In genomic region chr6:144093658-144094057, GRCh38 we compare ENCODE assay signal across 9 cellular contexts. TPM values are rescaled to one million over a fixed set of nuclear protein-coding genes. Genes with fewer than 3 reads are reported as not detected.
DNase-seq lines count a peak whose midpoint lies in the region; ATAC-seq and FAIRE-seq lines count a peak whose summit lies in the region.
"Had no signal": no experiment of that assay in that cellular context is flagged by ENCODE, and none has a peak within 500 bp of the region (broad histone marks: within the 10 kb centered on the region; RNA-seq: fewer than 3 reads in every experiment).

No MANE protein-coding gene starts in this region.

- H3K27ac Mint-ChIP-seq in stimulated activated naive CD8-positive, alpha-beta T cell treated with anti-CD3 and anti-CD28 coated beads, Interleukin-15, Interleukin-2, amounts not matched to agents 100 ng/mL and 50 ng/mL, for 24 hours = no peak overlapping the region
- H3K27ac Mint-ChIP-seq in activated CD4-positive, alpha-beta memory T cell treated with anti-CD3 and anti-CD28 coated beads for 36 hours = no peak overlapping the region
- peak overlapping the region in 2 of 6 donors; percentile 98 for H3K27ac Mint-ChIP-seq in immature natural killer cell

- intact Hi-C loops in activated CD4-positive, alpha-beta memory T cell treated with anti-CD3 and anti-CD28 coated beads for 36 hours (cut with micrococcal nuclease) = loop anchor here (2.0 kb wide), 3 partner anchors 153 to 251 kb away; no protein-coding TSS in a partner anchor

- no peaks in the 10 kb centered on the region for H3K9me3 Mint-ChIP-seq in stimulated activated naive CD8-positive, alpha-beta T cell treated with anti-CD3 and anti-CD28 coated beads, Interleukin-15, Interleukin-2, amounts not matched to agents 100 ng/mL and 50 ng/mL, for 24 hours
- no peaks in the 10 kb centered on the region for H3K9me3 Mint-ChIP-seq in activated CD4-positive, alpha-beta memory T cell treated with anti-CD3 and anti-CD28 coated beads for 36 hours
- no peaks in the 10 kb centered on the region for H3K9me3 Mint-ChIP-seq in immature natural killer cell

- no peak for FAIRE-seq in RCC 7860 (lab: Jason Lieb, UNC)

- peaks cover 31% of the 10 kb centered on the region for H3K4me1 Mint-ChIP-seq in stimulated activated naive CD8-positive, alpha-beta T cell treated with anti-CD3 and anti-CD28 coated beads, Interleukin-15, Interleukin-2, amounts not matched to agents 100 ng/mL and 50 ng/mL, for 24 hours (ENCODE audit: low read depth)
- peaks cover 25% of the 10 kb centered on the region for H3K4me1 Mint-ChIP-seq in activated CD4-positive, alpha-beta memory T cell treated with anti-CD3 and anti-CD28 coated beads for 36 hours (ENCODE audit: low read depth)
- H3K4me1 Mint-ChIP-seq in immature natural killer cell = peaks cover 28 to 35% of the 10 kb centered on the region in 2 donors

- POLR2A ChIA-PET in activated CD4-positive, alpha-beta memory T cell treated with anti-CD3 and anti-CD28 coated beads for 36 hours (lab: Charles Lee) = interaction anchor here (0.9 to 1.5 kb wide), 3 partner anchors 28 to 407 kb away, joined by 3 to 4 read pairs (median 3); partner anchors contain the start of gene LTV1

- peak overlapping the region; percentile 98 for H3K4me3 Mint-ChIP-seq in stimulated activated naive CD8-positive, alpha-beta T cell treated with anti-CD3 and anti-CD28 coated beads, Interleukin-15, Interleukin-2, amounts not matched to agents 100 ng/mL and 50 ng/mL, for 24 hours
- peak overlapping the region; percentile 93 for H3K4me3 Mint-ChIP-seq in activated CD4-positive, alpha-beta memory T cell treated with anti-CD3 and anti-CD28 coated beads for 36 hours
- peak overlapping the region in 4 of 5 donors; percentile 99 for H3K4me3 Mint-ChIP-seq in immature natural killer cell

- H3K36me3 Mint-ChIP-seq in stimulated activated naive CD8-positive, alpha-beta T cell treated with anti-CD3 and anti-CD28 coated beads, Interleukin-15, Interleukin-2, amounts not matched to agents 100 ng/mL and 50 ng/mL, for 24 hours (ENCODE audit: low read depth) = peaks cover 18% of the 10 kb centered on the region
- H3K36me3 Mint-ChIP-seq in activated CD4-positive, alpha-beta memory T cell treated with anti-CD3 and anti-CD28 coated beads for 36 hours = peaks cover 6% of the 10 kb centered on the region
- H3K36me3 Mint-ChIP-seq in immature natural killer cell = peaks cover 0 to 4% (median 0%) of the 10 kb centered on the region in 3 donors

- no peak for DNase-seq in stimulated activated naive CD8-positive, alpha-beta T cell treated with anti-CD3 and anti-CD28 coated beads, Interleukin-15, Interleukin-2, amounts not matched to agents 100 U/mL and 50 U/mL, for 24 hours
- no peak for DNase-seq in activated CD4-positive, alpha-beta memory T cell treated with anti-CD3 and anti-CD28 coated beads for 36 hours
- no peak for DNase-seq in immature natural killer cell
- DNase-seq in NCI-H526 (lab: John Stamatoyannopoulos, UW) = no peak
- no peak for DNase-seq in RCC 7860 (ENCODE audit: low spot score)
- no peak for DNase-seq in EL
- no peak for DNase-seq in stimulated activated naive CD4-positive, alpha-beta T cell (lab: John Stamatoyannopoulos, UW)
- DNase-seq: NCI-H1417 had no signal

- no peaks in the 10 kb centered on the region for H3K27me3 Mint-ChIP-seq in stimulated activated naive CD8-positive, alpha-beta T cell treated with anti-CD3 and anti-CD28 coated beads, Interleukin-15, Interleukin-2, amounts not matched to agents 100 ng/mL and 50 ng/mL, for 24 hours
- no peaks in the 10 kb centered on the region for H3K27me3 Mint-ChIP-seq in activated CD4-positive, alpha-beta memory T cell treated with anti-CD3 and anti-CD28 coated beads for 36 hours
- H3K27me3 Mint-ChIP-seq in immature natural killer cell (ENCODE audit: low read depth in 3 of 3) = peaks cover 9 to 13% (median 9%) of the 10 kb centered on the region in 3 donors

- no peak for ATAC-seq in stimulated activated naive CD8-positive, alpha-beta T cell treated with anti-CD3 and anti-CD28 coated beads, Interleukin-15, Interleukin-2, amounts not matched to agents 100 U/mL and 50 U/mL, for 24 hours

- CTCF ChIA-PET in activated CD4-positive, alpha-beta memory T cell treated with anti-CD3 and anti-CD28 coated beads for 36 hours (lab: Charles Lee) = interaction anchor here (0.9 to 3.9 kb wide), 4 partner anchors 11 to 518 kb away, joined by 3 to 23 read pairs (median 5); no protein-coding TSS in a partner anchor

RNA-seq across cellular contexts. Expression of gene SF3B5, which starts 1.7 kb away (rescaled TPM):
- total RNA-seq in activated CD4-positive, alpha-beta memory T cell treated with anti-CD3 and anti-CD28 coated beads for 36 hours = 100 to 1,000 TPM; 162 to 171 TPM
- polyA plus RNA-seq in immature natural killer cell = 100 to 1,000 TPM; 346 to 550 (median 357) TPM

RNA-seq across cellular contexts. Expression of gene STX11, which starts 56.7 kb away (rescaled TPM):
- 10 to 100 TPM; 16.0 to 16.6 TPM for total RNA-seq in activated CD4-positive, alpha-beta memory T cell treated with anti-CD3 and anti-CD28 coated beads for 36 hours
- polyA plus RNA-seq in immature natural killer cell = 10 to 100 TPM; 28.7 to 42.6 (median 36.0) TPM
